In genomic region chr11:18771266-18772035, GRCh38 we compare ENCODE assay signal across 20 cellular contexts. TPM values are rescaled to one million over a fixed set of nuclear protein-coding genes. Genes with fewer than 3 reads are reported as not detected.
"Had no signal": no experiment of that assay in that cellular context is flagged by ENCODE, and none has a peak within 500 bp of the region (broad histone marks: within the 10 kb centered on the region; RNA-seq: fewer than 3 reads in every experiment).

No MANE protein-coding gene starts in this region.

- H3K9ac ChIP-seq: parathyroid adenoma had no signal

- FAIRE-seq: urothelium cell line had no signal

- H3K27ac ChIP-seq: body of pancreas, colonic mucosa, hepatocyte, parathyroid adenoma, right lobe of liver, skin epidermis, stomach, suprapubic skin, transverse colon had no signal

- H3K9me3 ChIP-seq: body of pancreas, colonic mucosa, right lobe of liver, stomach, suprapubic skin, transverse colon had no signal

- H3K79me2 ChIP-seq: hepatocyte, parathyroid adenoma had no signal

- H3K4me3 ChIP-seq: body of pancreas, colonic mucosa, hepatocyte, right lobe of liver, skin epidermis, stomach, suprapubic skin, transverse colon had no signal

- ATAC-seq: activated naive CD8-positive, alpha-beta T cell treated with anti-CD3 and anti-CD28 coated beads, Interleukin-2, amount 50 U/mL, for 24 hours; body of pancreas; left ventricle myocardium superior; right lobe of liver had no signal

- DNase-seq: activated CD4-positive, alpha-beta memory T cell treated with anti-CD3 and anti-CD28 coated beads for 36 hours; activated CD4-positive, alpha-beta T cell treated with anti-CD3 and anti-CD28 coated beads for 48 hours; activated effector memory CD4-positive, alpha-beta T cell treated with Interleukin-2 at 50 U/mL for 16 hours; activated naive CD4-positive, alpha-beta T cell treated with anti-CD3 and anti-CD28 coated beads for 36 hours; activated naive CD8-positive, alpha-beta T cell treated with anti-CD3 and anti-CD28 coated beads, Interleukin-2, amount 50 U/mL, for 24 hours; activated T-cell treated with anti-CD3 and anti-CD28 coated beads, Interleukin-2, amount 50 U/mL, for 48 hours; body of pancreas; colonic mucosa; endodermal cell; left ventricle myocardium superior; right lobe of liver; stimulated activated CD4-positive, alpha-beta T cell treated with anti-CD3 and anti-CD28 coated beads, Interleukin-2, amount 100 ng/mL, for 24 hours; stomach; transverse colon had no signal

- H3K4me1 ChIP-seq: body of pancreas, colonic mucosa, parathyroid adenoma, right lobe of liver, stomach, suprapubic skin had no signal

- H3K27me3 ChIP-seq: body of pancreas, colonic mucosa, hepatocyte, right lobe of liver, transverse colon had no signal

- H2AFZ ChIP-seq: hepatocyte, parathyroid adenoma had no signal

- H3K36me3 ChIP-seq: colonic mucosa, right lobe of liver, stomach, suprapubic skin, transverse colon had no signal

- H3K4me2 ChIP-seq: hepatocyte had no signal

RNA-seq across cellular contexts. Expression of gene PTPN5, which starts 20.1 kb away (rescaled TPM):
- polyA plus RNA-seq: fibroblast of lung had no signal

RNA-seq across cellular contexts. Expression of gene IGSF22, which starts 45.5 kb away (rescaled TPM):
- polyA plus RNA-seq: fibroblast of lung, hepatocyte had no signal
